12 cellular contexts compared by ENCODE assay signal in genomic region chr10:69684020-69684980, GRCh38. TPM values are rescaled to one million over a fixed set of nuclear protein-coding genes. Genes with fewer than 3 reads are reported as not detected.
DNase-seq lines count a peak whose midpoint lies in the region; ATAC-seq and TF ChIP-seq lines count a peak whose summit lies in the region.
"Had no signal": no experiment of that assay in that cellular context is flagged by ENCODE, and none has a peak within 500 bp of the region (broad histone marks: within the 10 kb centered on the region; RNA-seq: fewer than 3 reads in every experiment).

No MANE protein-coding gene starts in this region.

- H3K27ac ChIP-seq in RWPE2 (ENCODE audit: poor library complexity, severe bottlenecking) (no peak overlapping the region), upper lobe of left lung (peak overlapping the region; percentile 60 to 84 (median 76))

- H3K4me3 ChIP-seq in RWPE2 (ENCODE audit: severe bottlenecking), result no peak overlapping the region
- H3K4me3 ChIP-seq in mucosa of descending colon, result no peak overlapping the region
- H3K4me3 ChIP-seq in upper lobe of left lung, result no peak overlapping the region

- H3K27me3 ChIP-seq in RWPE2 (ENCODE audit: insufficient read depth, poor library complexity, severe bottlenecking), result no peaks in the 10 kb centered on the region
- H3K27me3 ChIP-seq in upper lobe of left lung, result no peaks in the 10 kb centered on the region

- no peak overlapping the region for H3K4me3 Mint-ChIP-seq in CD14-positive monocyte

- ATAC-seq in RWPE2 (ENCODE audit: low read depth), result peak; percentile 74
- peak; percentile 92 for ATAC-seq in mucosa of descending colon
- peak; percentile 87 to 88 for ATAC-seq in upper lobe of left lung (ENCODE audit: low FRiP score in 2 of 2)

- intact Hi-C loops in mucosa of descending colon (cut with DNase I, micrococcal nuclease), result no loop called here
- intact Hi-C loops in CD14-positive monocyte (cut with micrococcal nuclease), result no loop called here

- 57 to 60% methylated on average over 17 of the region's 17 CpGs for WGBS in upper lobe of left lung, 2 donors

- DNase-seq in RWPE2 (ENCODE audit: low spot score) (no peak), fibroblast of peridontal ligament (ENCODE audit: extremely low read depth) (peak; percentile 8), mucosa of descending colon (peak; percentile 89 to 92 (median 90)), upper lobe of left lung (peak in 1 of 2 donors; percentile 77), CD14-positive monocyte (ENCODE audit: low spot score) (no peak), DMS53 (lab: John Stamatoyannopoulos, UW) (no peak), KBM-7 (no peak)
- no peak for DNase-seq in activated CD4-positive, alpha-beta T cell treated with anti-CD3 and anti-CD28 coated beads for 48 hours
- DNase-seq: activated CD4-positive, alpha-beta T cell treated with anti-CD3 and anti-CD28 coated beads, Interleukin-2, amount 50 U/mL, for 48 hours; central memory CD4-positive, alpha-beta T cell; NCI-H1105 treated with DMSO at 0.1 percent for 48 hours had no signal

- H3K4me1 ChIP-seq in RWPE2 (ENCODE audit: insufficient read depth, poor library complexity, severe bottlenecking), result peaks cover 11% of the 10 kb centered on the region
- H3K4me1 ChIP-seq in mucosa of descending colon (ENCODE audit: low read depth), result peaks cover 19% of the 10 kb centered on the region
- H3K4me1 ChIP-seq in upper lobe of left lung, result peaks cover 2 to 14% (median 7%) of the 10 kb centered on the region in 4 donors

- TF ChIP-seq CTCF in RWPE2 (IDR thresholded peaks at IDR 0.05; ENCODE audit: poor library complexity, severe bottlenecking) (no peak), mucosa of descending colon (IDR thresholded peaks at IDR 0.05) (no peak), upper lobe of left lung (IDR thresholded peaks at IDR 0.05) (no peak), CD14-positive monocyte (IDR thresholded peaks at IDR 0.05) (no peak)

- no peaks in the 10 kb centered on the region for H3K4me1 Mint-ChIP-seq in CD14-positive monocyte

- H3K27ac Mint-ChIP-seq in CD14-positive monocyte, result no peak overlapping the region

- peaks cover 8 to 17% (median 15%) of the 10 kb centered on the region in 3 donors for H3K27me3 Mint-ChIP-seq in CD14-positive monocyte (ENCODE audit: low read depth in 3 of 3)

- H3K9me3 Mint-ChIP-seq in CD14-positive monocyte, result peaks cover 0 to 3% (median 0%) of the 10 kb centered on the region in 7 donors

- no peaks in the 10 kb centered on the region for H3K36me3 Mint-ChIP-seq in CD14-positive monocyte

- H3K36me3 ChIP-seq in RWPE2 (ENCODE audit: low read depth), result no peaks in the 10 kb centered on the region
- no peaks in the 10 kb centered on the region for H3K36me3 ChIP-seq in mucosa of descending colon (ENCODE audit: low read depth)
- H3K36me3 ChIP-seq in upper lobe of left lung, result no peaks in the 10 kb centered on the region

- in situ Hi-C loops in KBM-7 (cut with MboI; ENCODE audit: low pct_unique_long_range_greater_than_20kb, low sequenced_read_pairs), result no loop called here

- TF ChIP-seq EP300 in upper lobe of left lung (IDR thresholded peaks at IDR 0.05), result no peak

- H3K9me3 ChIP-seq in RWPE2 (ENCODE audit: severe bottlenecking), result no peaks in the 10 kb centered on the region
- no peaks in the 10 kb centered on the region for H3K9me3 ChIP-seq in mucosa of descending colon
- H3K9me3 ChIP-seq in upper lobe of left lung, result no peaks in the 10 kb centered on the region

- TF ChIP-seq POLR2A in upper lobe of left lung (IDR thresholded peaks at IDR 0.05), result peak in 1 of 4 donors; percentile 57

RNA-seq across cellular contexts. Expression of gene FAM241B, which starts 54.3 kb away (rescaled TPM):
- total RNA-seq in mucosa of descending colon (1 to 10 TPM; 2.2 to 3.7 (median 3.5) TPM), upper lobe of left lung (1 to 10 TPM in 5 of 6 donors, not detected in 1; 3.1 to 7.7 (median 6.5) TPM)
- polyA plus RNA-seq in CD14-positive monocyte, result not detected
- total RNA-seq: myocyte had no signal

Comparison
In these comparisons a context has a peak if more than half of its experiments do, and no peak if none do; other contexts are left out.
1. DNase-seq: peak in fibroblast of peridontal ligament (single experiment) and mucosa of descending colon (3 of 3); none in RWPE2 (single experiment), CD14-positive monocyte (single experiment), activated CD4-positive, alpha-beta T cell treated with anti-CD3 and anti-CD28 coated beads for 48 hours (single experiment), DMS53 (single experiment) and KBM-7 (single experiment).
2. Peak in every context shown above with its lines, with median percentiles within 50 percentile points of each other: ATAC-seq.